ENCODE assay signal across 1 cellular context in genomic region chr5:125587631-125588030, GRCh38.
TF ChIP-seq lines count a peak whose summit lies in the region.

No MANE protein-coding gene starts in this region.

TF ChIP-seq in HEK293, 187 proteins besides CTCF, POLR2A, EP300 and RAD21 (continued from another document and continues in another):
- peak; percentile 33; the same call in 1 of the 2 replicates for TF ChIP-seq ZBTB17 (tag by site-specific recombination; IDR thresholded peaks at IDR 0.05)
- TF ChIP-seq ZNF280D (tag by site-specific recombination; IDR thresholded peaks at IDR 0.05), result no peak
- no peak for TF ChIP-seq KLF1 (tag by site-specific recombination; IDR thresholded peaks at IDR 0.05)
- TF ChIP-seq ZNF830 (tag by site-specific recombination; IDR thresholded peaks at IDR 0.05; ENCODE audit: low read depth), result no peak
- TF ChIP-seq ZNF354C (tag by site-specific recombination; IDR thresholded peaks at IDR 0.05; ENCODE audit: borderline replicate concordance, low read depth), result no peak
- no peak for TF ChIP-seq ZBTB48 (tag by site-specific recombination; IDR thresholded peaks at IDR 0.05)
- TF ChIP-seq ZNF692 (tag by site-specific recombination; IDR thresholded peaks at IDR 0.05), result peak; percentile 61
- no peak for TF ChIP-seq ZNF19 (tag by site-specific recombination; IDR thresholded peaks at IDR 0.05; ENCODE audit: low read depth)
- no peak for TF ChIP-seq ZXDB (tag by site-specific recombination; IDR thresholded peaks at IDR 0.05)
- TF ChIP-seq ZNF140 (tag by site-specific recombination; IDR thresholded peaks at IDR 0.05), result no peak
- TF ChIP-seq ZBTB49 (tag by site-specific recombination; IDR thresholded peaks at IDR 0.05; ENCODE audit: low read depth), result no peak
- TF ChIP-seq TRIM28 (IDR thresholded peaks at IDR 0.05; ENCODE audit: borderline replicate concordance, low read length), result no peak
- no peak for TF ChIP-seq ZFP69B (tag by site-specific recombination; IDR thresholded peaks at IDR 0.05)
- TF ChIP-seq ZNF155 (tag by site-specific recombination; IDR thresholded peaks at IDR 0.05), result no peak
- no peak for TF ChIP-seq ZNF791 (tag by site-specific recombination; IDR thresholded peaks at IDR 0.05)
- TF ChIP-seq GLI2 (tag by site-specific recombination; IDR thresholded peaks at IDR 0.05; ENCODE audit: borderline replicate concordance, low read depth), result no peak
- no peak for TF ChIP-seq ZSCAN16 (tag by site-specific recombination; IDR thresholded peaks at IDR 0.05)
- TF ChIP-seq ZNF146 (tag by site-specific recombination; IDR thresholded peaks at IDR 0.05), result no peak
- no peak for TF ChIP-seq ZNF202 (tag by site-specific recombination; IDR thresholded peaks at IDR 0.05; ENCODE audit: borderline replicate concordance)
- TF ChIP-seq BCL6B (tag by site-specific recombination; IDR thresholded peaks at IDR 0.05), result peak; percentile 1; the same call in 1 of the 2 replicates
- TF ChIP-seq ZSCAN18 (tag by site-specific recombination; IDR thresholded peaks at IDR 0.05), result no peak
- TF ChIP-seq KLF10 (tag by site-specific recombination; IDR thresholded peaks at IDR 0.05), result no peak
- no peak for TF ChIP-seq ZNF677 (tag by site-specific recombination; IDR thresholded peaks at IDR 0.05)
- no peak for TF ChIP-seq ZNF114 (tag by site-specific recombination; IDR thresholded peaks at IDR 0.05)
- no peak for TF ChIP-seq SETDB1 (IDR thresholded peaks at IDR 0.05; ENCODE audit: insufficient read length, low read length)
- TF ChIP-seq ZNF544 (tag by site-specific recombination; IDR thresholded peaks at IDR 0.05), result no peak
- peak; percentile 19; the same call in 1 of the 2 replicates for TF ChIP-seq FEZF1 (tag by site-specific recombination; IDR thresholded peaks at IDR 0.05)
- peak; percentile 87 for TF ChIP-seq ATF2 (tag by site-specific recombination; IDR thresholded peaks at IDR 0.05; ENCODE audit: low read depth)
- peak; percentile 89 for TF ChIP-seq ZNF629 (tag by site-specific recombination; IDR thresholded peaks at IDR 0.05)
- TF ChIP-seq ZFHX2 (tag by site-specific recombination; conservative IDR thresholded peaks at IDR 0.05), result no peak
- no peak for TF ChIP-seq ZNF639 (tag by site-specific recombination; IDR thresholded peaks at IDR 0.05)
- peak; percentile 91 for TF ChIP-seq PRDM6 (tag by site-specific recombination; IDR thresholded peaks at IDR 0.05)
- TF ChIP-seq ZNF530 (tag by site-specific recombination; IDR thresholded peaks at IDR 0.05; ENCODE audit: low read depth), result no peak
- peak; percentile 65; the same call in 1 of the 2 replicates for TF ChIP-seq ZNF24 (tag by site-specific recombination; IDR thresholded peaks at IDR 0.05)
- TF ChIP-seq SCRT2 (tag by site-specific recombination; IDR thresholded peaks at IDR 0.05), result 0 out of 2 replicates have a peak, but pooled peaks have one; percentile 46
- peak; percentile 82 for TF ChIP-seq ZNF184 (tag by site-specific recombination; IDR thresholded peaks at IDR 0.05)
- TF ChIP-seq ZNF112 (tag by site-specific recombination; IDR thresholded peaks at IDR 0.05), result no peak
- no peak for TF ChIP-seq ZNF248 (tag by site-specific recombination; IDR thresholded peaks at IDR 0.05)
- no peak for TF ChIP-seq ZBTB1 (tag by site-specific recombination; IDR thresholded peaks at IDR 0.05)
- TF ChIP-seq ZNF37A (tag by site-specific recombination; IDR thresholded peaks at IDR 0.05), result no peak
- no peak for TF ChIP-seq ZNF580 (tag by site-specific recombination; IDR thresholded peaks at IDR 0.05)
- TF ChIP-seq ZNF394 (tag by site-specific recombination; IDR thresholded peaks at IDR 0.05; ENCODE audit: borderline replicate concordance), result peak; percentile 38; the same call in 1 of the 2 replicates
- no peak for TF ChIP-seq WT1 (tag by site-specific recombination; IDR thresholded peaks at IDR 0.05)
- peak; percentile 78 for TF ChIP-seq ZEB2 (tag by site-specific recombination; IDR thresholded peaks at IDR 0.05)
- TF ChIP-seq ZNF660 (tag by site-specific recombination; IDR thresholded peaks at IDR 0.05), result peak; percentile 55
- no peak for TF ChIP-seq ZNF76 (tag by site-specific recombination; IDR thresholded peaks at IDR 0.05; ENCODE audit: borderline replicate concordance, low read depth)
- TF ChIP-seq ZNF777 (tag by site-specific recombination; IDR thresholded peaks at IDR 0.05; ENCODE audit: borderline replicate concordance), result no peak
- no peak for TF ChIP-seq ZSCAN23 (tag by site-specific recombination; IDR thresholded peaks at IDR 0.05)
- 0 out of 2 replicates have a peak, but pooled peaks have one; percentile 27 for TF ChIP-seq ZNF324 (tag by site-specific recombination; IDR thresholded peaks at IDR 0.05)
- no peak for TF ChIP-seq ZNF513 (tag by site-specific recombination; IDR thresholded peaks at IDR 0.05)
- TF ChIP-seq ZNF488 (tag by site-specific recombination; IDR thresholded peaks at IDR 0.05), result no peak
- no peak for TF ChIP-seq ZNF658 (tag by site-specific recombination; IDR thresholded peaks at IDR 0.05)
